1 cellular context compared by ENCODE assay signal in the genomic region with DNA sequence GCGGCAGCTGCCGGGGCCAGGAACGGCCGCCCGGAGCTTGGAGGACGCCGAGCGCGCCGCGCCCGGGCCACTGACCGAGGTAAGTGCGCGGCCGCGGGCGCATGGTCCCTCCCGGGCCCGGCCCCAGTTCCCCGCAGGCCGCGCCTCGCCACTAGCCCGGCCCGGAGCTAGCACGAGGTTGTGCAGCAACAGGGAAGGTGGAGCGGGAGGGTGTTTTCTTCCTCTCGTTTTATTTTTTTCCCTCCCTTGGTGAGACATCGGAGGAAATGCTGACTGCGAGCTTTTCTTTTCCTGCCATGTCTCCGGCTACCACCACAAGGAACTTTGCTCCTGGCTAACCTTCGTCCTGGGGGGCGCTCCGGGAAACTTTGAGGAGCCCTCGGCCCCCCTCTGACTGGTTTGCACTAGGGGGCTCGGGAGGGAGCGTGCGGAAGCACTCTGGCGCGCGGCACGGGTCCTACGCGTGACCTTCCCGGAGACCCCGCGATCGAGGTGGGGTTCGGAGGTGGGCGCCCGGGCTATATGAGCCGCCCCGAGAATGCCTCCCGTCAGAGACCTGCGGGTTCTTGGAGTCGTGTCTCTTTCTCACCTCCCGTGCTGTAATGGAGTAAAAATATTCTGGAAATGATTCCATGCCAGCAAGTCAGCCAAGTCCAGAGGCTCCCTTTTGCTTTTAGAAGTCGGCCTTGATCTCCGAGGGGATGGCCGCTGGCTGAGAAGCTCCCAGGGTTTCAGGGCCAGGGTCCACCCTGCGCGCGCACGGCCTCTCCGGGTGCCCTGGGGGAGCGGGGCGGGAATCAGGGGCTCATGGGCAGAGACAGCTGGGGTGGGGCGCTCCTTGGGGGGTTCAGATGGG.
TF ChIP-seq lines count a peak whose summit lies in the region.

No MANE protein-coding gene starts in this region.

TF ChIP-seq in HEK293, 187 proteins besides CTCF, POLR2A, EP300 and RAD21 (continued from another document):
- TF ChIP-seq, protein P1, sequence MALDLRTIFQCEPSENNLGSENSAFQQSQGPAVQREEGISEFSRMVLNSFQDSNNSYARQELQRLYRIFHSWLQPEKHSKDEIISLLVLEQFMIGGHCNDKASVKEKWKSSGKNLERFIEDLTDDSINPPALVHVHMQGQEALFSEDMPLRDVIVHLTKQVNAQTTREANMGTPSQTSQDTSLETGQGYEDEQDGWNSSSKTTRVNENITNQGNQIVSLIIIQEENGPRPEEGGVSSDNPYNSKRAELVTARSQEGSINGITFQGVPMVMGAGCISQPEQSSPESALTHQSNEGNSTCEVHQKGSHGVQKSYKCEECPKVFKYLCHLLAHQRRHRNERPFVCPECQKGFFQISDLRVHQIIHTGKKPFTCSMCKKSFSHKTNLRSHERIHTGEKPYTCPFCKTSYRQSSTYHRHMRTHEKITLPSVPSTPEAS (tag by site-specific recombination; IDR thresholded peaks at IDR 0.05), result no peak
- TF ChIP-seq, protein P2, sequence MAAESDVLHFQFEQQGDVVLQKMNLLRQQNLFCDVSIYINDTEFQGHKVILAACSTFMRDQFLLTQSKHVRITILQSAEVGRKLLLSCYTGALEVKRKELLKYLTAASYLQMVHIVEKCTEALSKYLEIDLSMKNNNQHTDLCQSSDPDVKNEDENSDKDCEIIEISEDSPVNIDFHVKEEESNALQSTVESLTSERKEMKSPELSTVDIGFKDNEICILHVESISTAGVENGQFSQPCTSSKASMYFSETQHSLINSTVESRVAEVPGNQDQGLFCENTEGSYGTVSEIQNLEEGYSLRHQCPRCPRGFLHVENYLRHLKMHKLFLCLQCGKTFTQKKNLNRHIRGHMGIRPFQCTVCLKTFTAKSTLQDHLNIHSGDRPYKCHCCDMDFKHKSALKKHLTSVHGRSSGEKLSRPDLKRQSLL (tag by site-specific recombination; IDR thresholded peaks at IDR 0.05), result no peak
- TF ChIP-seq ZNF132 (tag by site-specific recombination; IDR thresholded peaks at IDR 0.05; ENCODE audit: borderline replicate concordance), result no peak
- no peak for TF ChIP-seq KLF10 (tag by site-specific recombination; IDR thresholded peaks at IDR 0.05)
- TF ChIP-seq, protein P3, sequence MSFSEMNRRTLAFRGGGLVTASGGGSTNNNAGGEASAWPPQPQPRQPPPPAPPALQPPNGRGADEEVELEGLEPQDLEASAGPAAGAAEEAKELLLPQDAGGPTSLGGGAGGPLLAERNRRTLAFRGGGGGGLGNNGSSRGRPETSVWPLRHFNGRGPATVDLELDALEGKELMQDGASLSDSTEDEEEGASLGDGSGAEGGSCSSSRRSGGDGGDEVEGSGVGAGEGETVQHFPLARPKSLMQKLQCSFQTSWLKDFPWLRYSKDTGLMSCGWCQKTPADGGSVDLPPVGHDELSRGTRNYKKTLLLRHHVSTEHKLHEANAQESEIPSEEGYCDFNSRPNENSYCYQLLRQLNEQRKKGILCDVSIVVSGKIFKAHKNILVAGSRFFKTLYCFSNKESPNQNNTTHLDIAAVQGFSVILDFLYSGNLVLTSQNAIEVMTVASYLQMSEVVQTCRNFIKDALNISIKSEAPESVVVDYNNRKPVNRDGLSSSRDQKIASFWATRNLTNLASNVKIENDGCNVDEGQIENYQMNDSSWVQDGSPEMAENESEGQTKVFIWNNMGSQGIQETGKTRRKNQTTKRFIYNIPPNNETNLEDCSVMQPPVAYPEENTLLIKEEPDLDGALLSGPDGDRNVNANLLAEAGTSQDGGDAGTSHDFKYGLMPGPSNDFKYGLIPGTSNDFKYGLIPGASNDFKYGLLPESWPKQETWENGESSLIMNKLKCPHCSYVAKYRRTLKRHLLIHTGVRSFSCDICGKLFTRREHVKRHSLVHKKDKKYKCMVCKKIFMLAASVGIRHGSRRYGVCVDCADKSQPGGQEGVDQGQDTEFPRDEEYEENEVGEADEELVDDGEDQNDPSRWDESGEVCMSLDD (tag by site-specific recombination; IDR thresholded peaks at IDR 0.05), result no peak
- TF ChIP-seq, protein P4, sequence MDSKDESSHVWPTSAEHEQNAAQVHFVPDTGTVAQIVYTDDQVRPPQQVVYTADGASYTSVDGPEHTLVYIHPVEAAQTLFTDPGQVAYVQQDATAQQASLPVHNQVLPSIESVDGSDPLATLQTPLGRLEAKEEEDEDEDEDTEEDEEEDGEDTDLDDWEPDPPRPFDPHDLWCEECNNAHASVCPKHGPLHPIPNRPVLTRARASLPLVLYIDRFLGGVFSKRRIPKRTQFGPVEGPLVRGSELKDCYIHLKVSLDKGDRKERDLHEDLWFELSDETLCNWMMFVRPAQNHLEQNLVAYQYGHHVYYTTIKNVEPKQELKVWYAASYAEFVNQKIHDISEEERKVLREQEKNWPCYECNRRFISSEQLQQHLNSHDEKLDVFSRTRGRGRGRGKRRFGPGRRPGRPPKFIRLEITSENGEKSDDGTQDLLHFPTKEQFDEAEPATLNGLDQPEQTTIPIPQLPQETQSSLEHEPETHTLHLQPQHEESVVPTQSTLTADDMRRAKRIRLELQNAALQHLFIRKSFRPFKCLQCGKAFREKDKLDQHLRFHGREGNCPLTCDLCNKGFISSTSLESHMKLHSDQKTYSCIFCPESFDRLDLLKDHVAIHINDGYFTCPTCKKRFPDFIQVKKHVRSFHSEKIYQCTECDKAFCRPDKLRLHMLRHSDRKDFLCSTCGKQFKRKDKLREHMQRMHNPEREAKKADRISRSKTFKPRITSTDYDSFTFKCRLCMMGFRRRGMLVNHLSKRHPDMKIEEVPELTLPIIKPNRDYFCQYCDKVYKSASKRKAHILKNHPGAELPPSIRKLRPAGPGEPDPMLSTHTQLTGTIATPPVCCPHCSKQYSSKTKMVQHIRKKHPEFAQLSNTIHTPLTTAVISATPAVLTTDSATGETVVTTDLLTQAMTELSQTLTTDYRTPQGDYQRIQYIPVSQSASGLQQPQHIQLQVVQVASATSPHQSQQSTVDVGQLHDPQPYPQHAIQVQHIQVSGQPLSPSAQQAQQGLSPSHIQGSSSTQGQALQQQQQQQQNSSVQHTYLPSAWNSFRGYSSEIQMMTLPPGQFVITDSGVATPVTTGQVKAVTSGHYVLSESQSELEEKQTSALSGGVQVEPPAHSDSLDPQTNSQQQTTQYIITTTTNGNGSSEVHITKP (tag by site-specific recombination; IDR thresholded peaks at IDR 0.05), result peak; percentile 39; the same call in 1 of the 2 replicates
- TF ChIP-seq, protein P5, sequence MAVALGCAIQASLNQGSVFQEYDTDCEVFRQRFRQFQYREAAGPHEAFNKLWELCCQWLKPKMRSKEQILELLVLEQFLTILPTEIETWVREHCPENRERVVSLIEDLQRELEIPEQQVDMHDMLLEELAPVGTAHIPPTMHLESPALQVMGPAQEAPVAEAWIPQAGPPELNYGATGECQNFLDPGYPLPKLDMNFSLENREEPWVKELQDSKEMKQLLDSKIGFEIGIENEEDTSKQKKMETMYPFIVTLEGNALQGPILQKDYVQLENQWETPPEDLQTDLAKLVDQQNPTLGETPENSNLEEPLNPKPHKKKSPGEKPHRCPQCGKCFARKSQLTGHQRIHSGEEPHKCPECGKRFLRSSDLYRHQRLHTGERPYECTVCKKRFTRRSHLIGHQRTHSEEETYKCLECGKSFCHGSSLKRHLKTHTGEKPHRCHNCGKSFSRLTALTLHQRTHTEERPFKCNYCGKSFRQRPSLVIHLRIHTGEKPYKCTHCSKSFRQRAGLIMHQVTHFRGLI (tag by site-specific recombination; IDR thresholded peaks at IDR 0.05), result no peak
